ENCODE assay signal across 8 cellular contexts in genomic region chr1:43367904-43368645, GRCh38. TPM values are rescaled to one million over a fixed set of nuclear protein-coding genes. Genes with fewer than 3 reads are reported as not detected.
A peak's percentile ranks its signal among the peaks of the same experiment; 100 is the strongest.
DNase-seq lines count a peak whose midpoint lies in the region; ATAC-seq and TF ChIP-seq lines count a peak whose summit lies in the region.

TSS of gene ELOVL1 (minus strand) at chr1:43368011. CDS start at chr1:43365609, 2,402 bp downstream.

- H3K4me1 Mint-ChIP-seq in activated naive CD8-positive, alpha-beta T cell treated with anti-CD3 and anti-CD28 coated beads, Interleukin-2, amount 50 U/mL, for 24 hours, result peaks cover 41% of the 10 kb centered on the region

- no peak for TF ChIP-seq EP300 in upper lobe of left lung (IDR thresholded peaks at IDR 0.05)

- intact Hi-C loops in cardiac septum (cut with DNase I), result loop anchor here (1.0 to 5.0 kb wide), 2 partner anchors 21 to 84 kb away; partner anchors contain the start of genes HYI, MED8 and SZT2
- intact Hi-C loops in posterior vena cava (cut with DNase I), result no loop called here

- no peaks in the 10 kb centered on the region for H3K9me3 ChIP-seq in upper lobe of left lung

- H3K9me3 Mint-ChIP-seq in activated naive CD8-positive, alpha-beta T cell treated with anti-CD3 and anti-CD28 coated beads, Interleukin-2, amount 50 U/mL, for 24 hours, result no peaks in the 10 kb centered on the region

- peaks cover 15 to 25% (median 22%) of the 10 kb centered on the region in 4 donors for H3K36me3 ChIP-seq in upper lobe of left lung

- H3K27me3 Mint-ChIP-seq in activated naive CD8-positive, alpha-beta T cell treated with anti-CD3 and anti-CD28 coated beads, Interleukin-2, amount 50 U/mL, for 24 hours, result no peaks in the 10 kb centered on the region

- peak in 3 of 4 donors; percentile 78 to 92 (median 80) for TF ChIP-seq POLR2A in upper lobe of left lung (IDR thresholded peaks at IDR 0.05)

- H3K4me3 ChIP-seq in upper lobe of left lung, result peak within 1 kb of the TSS; percentile 68 to 90 (median 85)

- peaks cover 36% of the 10 kb centered on the region for H3K36me3 Mint-ChIP-seq in activated naive CD8-positive, alpha-beta T cell treated with anti-CD3 and anti-CD28 coated beads, Interleukin-2, amount 50 U/mL, for 24 hours (ENCODE audit: low read depth)

- WGBS in upper lobe of left lung, 2 donors, result 0% methylated on average over 9 to 30 of the region's 58 CpGs

- DNase-seq in NCI-H1417 treated with DMSO at 0.1 percent for 48 hours (lab: John Stamatoyannopoulos, UW) (peak; percentile 72), SW 1271 (lab: John Stamatoyannopoulos, UW) (peak; percentile 61 to 70), cardiac septum (ENCODE audit: low spot score) (peak; percentile 97), posterior vena cava (ENCODE audit: low spot score) (peak; percentile 98), upper lobe of left lung (peak; percentile 95 to 99)
- DNase-seq in activated naive CD8-positive, alpha-beta T cell treated with anti-CD3 and anti-CD28 coated beads, Interleukin-2, amount 50 U/mL, for 24 hours, result peak; percentile 93

- no peaks in the 10 kb centered on the region for H3K27me3 ChIP-seq in upper lobe of left lung

- peak within 1 kb of the TSS; percentile 99 for H3K27ac Mint-ChIP-seq in activated naive CD8-positive, alpha-beta T cell treated with anti-CD3 and anti-CD28 coated beads, Interleukin-2, amount 50 U/mL, for 24 hours

- H3K27ac ChIP-seq in upper lobe of left lung, result peak within 1 kb of the TSS; percentile 93 to 98 (median 98)

- peak within 1 kb of the TSS; percentile 100 for H3K4me3 Mint-ChIP-seq in activated naive CD8-positive, alpha-beta T cell treated with anti-CD3 and anti-CD28 coated beads, Interleukin-2, amount 50 U/mL, for 24 hours

- peaks cover 25 to 41% (median 31%) of the 10 kb centered on the region in 4 donors for H3K4me1 ChIP-seq in upper lobe of left lung

- peak; percentile 76 for ATAC-seq in HG02678 (IDR thresholded peaks at IDR 0.05; ENCODE audit: unreplicated experiment)
- peak; percentile 83 for ATAC-seq in activated naive CD8-positive, alpha-beta T cell treated with anti-CD3 and anti-CD28 coated beads, Interleukin-2, amount 50 U/mL, for 24 hours
- ATAC-seq in upper lobe of left lung (ENCODE audit: low FRiP score in 2 of 2), result peak; percentile 92 to 98

- peak; percentile 28; the same call in 1 of the 3 replicates for TF ChIP-seq CTCF in GM12872 (IDR thresholded peaks at IDR 0.05; ENCODE audit: insufficient read depth, low read depth, low read length)
- TF ChIP-seq CTCF in upper lobe of left lung (IDR thresholded peaks at IDR 0.05), result peak in 3 of 6 experiments; percentile 22 to 41 (median 38)

RNA-seq across cellular contexts. Expression of gene ELOVL1, which starts in this region (rescaled TPM):
- 37.8 TPM for total RNA-seq in cardiac septum
- 10 to 100 TPM; 58.2 to 64.6 TPM for total RNA-seq in posterior vena cava
- total RNA-seq in upper lobe of left lung, result 100 to 1,000 TPM in 1 of 6 donors, 10 to 100 TPM in 5; 32.5 to 118 (median 72.0) TPM

Comparison
In these comparisons a context has a peak if more than half of its experiments do, and no peak if none do; other contexts are left out.
1. Peak in every context shown above with its lines: DNase-seq, ATAC-seq, H3K4me3 ChIP-seq and H3K27ac ChIP-seq.